ENCODE assay signal across 8 cellular contexts in the genomic region with DNA sequence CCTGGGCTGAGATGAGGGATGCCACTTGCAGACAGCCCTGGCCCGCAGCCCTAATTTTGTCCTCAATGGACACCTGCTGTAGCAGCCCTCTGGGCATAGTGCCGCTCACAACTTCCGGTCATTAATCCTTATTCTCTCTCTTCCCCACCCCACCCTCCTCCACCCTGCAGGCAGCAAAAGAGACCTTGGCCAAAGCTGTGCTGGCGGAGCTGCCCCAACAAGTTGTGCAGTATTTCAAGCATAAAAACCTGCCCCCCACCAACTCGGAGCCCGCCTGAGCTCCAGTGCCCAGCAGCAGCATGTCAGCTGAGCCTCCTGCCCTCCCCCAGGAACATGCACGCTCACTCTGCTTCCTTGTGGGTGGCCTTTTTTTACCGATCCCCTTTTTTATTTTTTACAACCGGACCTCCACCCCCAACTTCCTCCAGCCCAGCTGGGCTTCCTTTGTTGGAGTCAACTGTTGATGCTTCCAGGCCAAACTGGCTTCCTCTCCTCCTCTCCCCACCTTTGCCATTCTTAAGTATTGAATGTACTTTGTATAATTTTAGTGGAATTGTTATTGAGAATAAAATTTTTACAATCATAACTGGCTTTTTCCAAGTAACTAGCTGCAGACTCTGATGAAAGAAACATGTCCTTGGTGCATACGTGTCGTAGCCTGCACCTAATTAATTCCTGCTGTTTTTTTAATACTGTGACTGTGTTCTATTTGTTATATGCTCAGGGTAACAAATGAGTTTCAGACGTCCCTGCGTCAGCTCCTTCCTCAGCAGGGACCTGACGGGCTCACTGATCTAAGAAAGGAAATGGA. TPM values are rescaled to one million over a fixed set of nuclear protein-coding genes. Genes with fewer than 3 reads are reported as not detected.
DNase-seq lines count a peak whose midpoint lies in the region; ATAC-seq and TF ChIP-seq lines count a peak whose summit lies in the region.

No MANE protein-coding gene starts in this region.

- H3K27me3 ChIP-seq in parathyroid adenoma (ENCODE audit: control insufficient read depth, insufficient read depth, low read length) = no peaks in the 10 kb centered on the region

- ATAC-seq in left colon = no peak

- H3K4me1 ChIP-seq in parathyroid adenoma = no peaks in the 10 kb centered on the region

- no peaks in the 10 kb centered on the region for H3K79me2 ChIP-seq in parathyroid adenoma

- no peak overlapping the region for H2AFZ ChIP-seq in parathyroid adenoma

- no peak overlapping the region for H3K9ac ChIP-seq in parathyroid adenoma

- DNase-seq in GM03348 (ENCODE audit: low spot score) = peak; percentile 43
- peak; percentile 39 for DNase-seq in fibroblast of the aortic adventitia (ENCODE audit: low read depth)
- no peak for DNase-seq in cerebellar nuclear complex (lab: John Stamatoyannopoulos, UW)
- no peak for DNase-seq in globus pallidus (ENCODE audit: low spot score)
- no peak for DNase-seq in D341Med (ENCODE audit: low spot score)
- DNase-seq in left colon = no peak

- intact Hi-C loops in left colon (cut with DNase I, micrococcal nuclease) = no loop called here

- H3K4me2 ChIP-seq in parathyroid adenoma (ENCODE audit: low read length) = no peak overlapping the region

- H3K36me3 ChIP-seq in parathyroid adenoma (ENCODE audit: control insufficient read depth, insufficient read depth, low read length) = no peaks in the 10 kb centered on the region

- H3K9me3 ChIP-seq in parathyroid adenoma (ENCODE audit: control insufficient read depth, low read length) = no peaks in the 10 kb centered on the region

- peak overlapping the region; percentile 6 for H3K27ac ChIP-seq in parathyroid adenoma

- TF ChIP-seq CTCF in fibroblast of the aortic adventitia (IDR thresholded peaks at IDR 0.05; ENCODE audit: insufficient read depth, low read length) (no peak), parathyroid adenoma (IDR thresholded peaks at IDR 0.05) (no peak)

- H3K4me3 ChIP-seq in fibroblast of the aortic adventitia (ENCODE audit: low read depth, low read length) (no peak overlapping the region), parathyroid adenoma (ENCODE audit: low read depth, low read length) (no peak overlapping the region)

TF ChIP-seq in PFSK-1, 5 proteins besides CTCF, POLR2A, EP300 and RAD21:
- TF ChIP-seq POLR2AphosphoS5 (IDR thresholded peaks at IDR 0.05; ENCODE audit: low read depth, low read length) = no peak
- no peak for TF ChIP-seq SIN3A (IDR thresholded peaks at IDR 0.05; ENCODE audit: borderline replicate concordance, insufficient read depth, low read length)
- TF ChIP-seq TAF1 (IDR thresholded peaks at IDR 0.05; ENCODE audit: borderline replicate concordance, insufficient read depth, low read length) = no peak
- peak; percentile 29 for TF ChIP-seq FOXP2 (optimal IDR thresholded peaks at IDR 0.05; ENCODE audit: borderline replicate concordance, extremely low read depth, extremely low read length, insufficient read depth)
- TF ChIP-seq, protein P1, sequence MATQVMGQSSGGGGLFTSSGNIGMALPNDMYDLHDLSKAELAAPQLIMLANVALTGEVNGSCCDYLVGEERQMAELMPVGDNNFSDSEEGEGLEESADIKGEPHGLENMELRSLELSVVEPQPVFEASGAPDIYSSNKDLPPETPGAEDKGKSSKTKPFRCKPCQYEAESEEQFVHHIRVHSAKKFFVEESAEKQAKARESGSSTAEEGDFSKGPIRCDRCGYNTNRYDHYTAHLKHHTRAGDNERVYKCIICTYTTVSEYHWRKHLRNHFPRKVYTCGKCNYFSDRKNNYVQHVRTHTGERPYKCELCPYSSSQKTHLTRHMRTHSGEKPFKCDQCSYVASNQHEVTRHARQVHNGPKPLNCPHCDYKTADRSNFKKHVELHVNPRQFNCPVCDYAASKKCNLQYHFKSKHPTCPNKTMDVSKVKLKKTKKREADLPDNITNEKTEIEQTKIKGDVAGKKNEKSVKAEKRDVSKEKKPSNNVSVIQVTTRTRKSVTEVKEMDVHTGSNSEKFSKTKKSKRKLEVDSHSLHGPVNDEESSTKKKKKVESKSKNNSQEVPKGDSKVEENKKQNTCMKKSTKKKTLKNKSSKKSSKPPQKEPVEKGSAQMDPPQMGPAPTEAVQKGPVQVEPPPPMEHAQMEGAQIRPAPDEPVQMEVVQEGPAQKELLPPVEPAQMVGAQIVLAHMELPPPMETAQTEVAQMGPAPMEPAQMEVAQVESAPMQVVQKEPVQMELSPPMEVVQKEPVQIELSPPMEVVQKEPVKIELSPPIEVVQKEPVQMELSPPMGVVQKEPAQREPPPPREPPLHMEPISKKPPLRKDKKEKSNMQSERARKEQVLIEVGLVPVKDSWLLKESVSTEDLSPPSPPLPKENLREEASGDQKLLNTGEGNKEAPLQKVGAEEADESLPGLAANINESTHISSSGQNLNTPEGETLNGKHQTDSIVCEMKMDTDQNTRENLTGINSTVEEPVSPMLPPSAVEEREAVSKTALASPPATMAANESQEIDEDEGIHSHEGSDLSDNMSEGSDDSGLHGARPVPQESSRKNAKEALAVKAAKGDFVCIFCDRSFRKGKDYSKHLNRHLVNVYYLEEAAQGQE (IDR thresholded peaks at IDR 0.05; ENCODE audit: insufficient read depth in 1 of 2, low read depth in 2 of 2, low read length in 2 of 2) = no peak

RNA-seq across cellular contexts. Expression of a gene that starts 38.3 kb away (rescaled TPM):
- 49.8 TPM for polyA plus RNA-seq in PFSK-1 (2012; ENCODE audit: insufficient read length, low read depth)
- total RNA-seq in fibroblast of the aortic adventitia (ENCODE audit: low replicate concordance) (61.7 and 71.5 TPM in 2 replicates), left colon (100 to 1,000 TPM in 1 of 2 donors, 10 to 100 TPM in 1; 90.6 to 107 TPM)

RNA-seq across cellular contexts. Expression of a gene that starts 38.5 kb away (rescaled TPM):
- 15.2 TPM for polyA plus RNA-seq in PFSK-1 (2012; ENCODE audit: insufficient read length, low read depth)
- 27.5 and 49.8 TPM in 2 replicates for total RNA-seq in fibroblast of the aortic adventitia (ENCODE audit: low replicate concordance)
- total RNA-seq in left colon = 10 to 100 TPM; 49.1 to 53.0 TPM

RNA-seq across cellular contexts. Expression of a gene that starts 55.2 kb away (rescaled TPM):
- polyA plus RNA-seq in PFSK-1 (2012; ENCODE audit: insufficient read length, low read depth) = 22.6 TPM
- 5.6 and 20.3 TPM in 2 replicates for total RNA-seq in fibroblast of the aortic adventitia (ENCODE audit: low replicate concordance)
- total RNA-seq in left colon = 10 to 100 TPM; 73.2 to 91.0 TPM

Comparison
In these comparisons a context has a peak if more than half of its experiments do, and no peak if none do; other contexts are left out.
1. DNase-seq: peak in GM03348 (single experiment) and fibroblast of the aortic adventitia (single experiment); none in cerebellar nuclear complex (0 of 2), globus pallidus (single experiment), D341Med (single experiment) and left colon (0 of 2).